9 cellular contexts compared by ENCODE assay signal in genomic region chr5:87069974-87070608, GRCh38.
DNase-seq lines count a peak whose midpoint lies in the region; ATAC-seq, FAIRE-seq and TF ChIP-seq lines count a peak whose summit lies in the region.
"Had no signal": no experiment of that assay in that cellular context is flagged by ENCODE, and none has a peak within 500 bp of the region (broad histone marks: within the 10 kb centered on the region; RNA-seq: fewer than 3 reads in every experiment).

No MANE protein-coding gene starts in this region.

- H3K4me3 ChIP-seq in BE2C (ENCODE audit: low read depth, low read length) (no peak overlapping the region), astrocyte (ENCODE audit: insufficient read depth, low read depth, low read length) (no peak overlapping the region), uterus (no peak overlapping the region), stomach (no peak overlapping the region)
- H3K4me3 ChIP-seq: upper lobe of left lung had no signal

- no peaks in the 10 kb centered on the region for H3K27me3 ChIP-seq in BE2C
- no peaks in the 10 kb centered on the region for H3K27me3 ChIP-seq in astrocyte (ENCODE audit: insufficient read depth, low read length)
- H3K27me3 ChIP-seq in uterus: no peaks in the 10 kb centered on the region
- no peaks in the 10 kb centered on the region for H3K27me3 ChIP-seq in stomach
- H3K27me3 ChIP-seq: upper lobe of left lung had no signal

- H3K4me1 Mint-ChIP-seq in astrocyte (ENCODE audit: low read depth, unreplicated experiment): no peaks in the 10 kb centered on the region

- no peak for TF ChIP-seq EP300 in stomach (IDR thresholded peaks at IDR 0.05)

- no peak for FAIRE-seq in astrocyte (lab: Jason Lieb, UNC)

- H3K36me3 Mint-ChIP-seq in astrocyte (ENCODE audit: low read depth, unreplicated experiment): no peaks in the 10 kb centered on the region

- H3K9me3 Mint-ChIP-seq in astrocyte (ENCODE audit: unreplicated experiment): no peaks in the 10 kb centered on the region

- TF ChIP-seq CTCF in BE2C (IDR thresholded peaks at IDR 0.05; ENCODE audit: low read depth, low read length) (peak; percentile 17), astrocyte (IDR thresholded peaks at IDR 0.05; ENCODE audit: insufficient read depth, low read depth, low read length) (peak; percentile 47), uterus (IDR thresholded peaks at IDR 0.05) (no peak), stomach (IDR thresholded peaks at IDR 0.05) (no peak)

- H4K20me1 ChIP-seq in astrocyte (ENCODE audit: insufficient read depth, low read length): no peaks in the 10 kb centered on the region

- no peak overlapping the region for H3K27ac Mint-ChIP-seq in astrocyte (ENCODE audit: unreplicated experiment)

- DNase-seq in BE2C (no peak), HuH-7 (ENCODE audit: low spot score) (peak; percentile 5), astrocyte (ENCODE audit: low read depth) (peak; percentile 51), left kidney (ENCODE audit: low read depth, low spot score) (peak; percentile 27), uterus (no peak), stomach (no peak)
- DNase-seq in stimulated activated naive CD4-positive, alpha-beta T cell (lab: John Stamatoyannopoulos, UW): no peak
- DNase-seq: upper lobe of left lung had no signal

- H3K36me3 ChIP-seq in BE2C (no peaks in the 10 kb centered on the region), astrocyte (ENCODE audit: insufficient read depth, low read length) (no peaks in the 10 kb centered on the region), uterus (no peaks in the 10 kb centered on the region), stomach (no peaks in the 10 kb centered on the region)
- H3K36me3 ChIP-seq: upper lobe of left lung had no signal

- H3K9ac ChIP-seq in astrocyte (ENCODE audit: low read length): no peak overlapping the region

- WGBS in stomach, 5 donors: 35 to 43% (median 37%) methylated on average over 3 of the region's 3 CpGs

- intact Hi-C loops in uterus (cut with DNase I; ENCODE audit: low total_unique reads): no loop called here
- intact Hi-C loops in stomach (cut with DNase I; ENCODE audit: low total_unique reads): no loop called here

- H3K79me2 ChIP-seq in astrocyte (ENCODE audit: insufficient read depth, low read length): no peaks in the 10 kb centered on the region

- H2AFZ ChIP-seq in astrocyte (ENCODE audit: low read depth, low read length): no peak overlapping the region

- TF ChIP-seq POLR2A in uterus (IDR thresholded peaks at IDR 0.05) (no peak), stomach (IDR thresholded peaks at IDR 0.05) (no peak)

- ATAC-seq in GM18909 (IDR thresholded peaks at IDR 0.05; ENCODE audit: poor library complexity, unreplicated experiment): peak; percentile 60

- H3K27ac ChIP-seq in astrocyte (ENCODE audit: low read depth, low read length): no peak overlapping the region
- no peak overlapping the region for H3K27ac ChIP-seq in uterus
- H3K27ac ChIP-seq in stomach: no peak overlapping the region
- H3K27ac ChIP-seq: upper lobe of left lung had no signal

- H3K4me2 ChIP-seq in astrocyte (ENCODE audit: low read length): no peak overlapping the region

- H3K9me3 ChIP-seq in BE2C: no peaks in the 10 kb centered on the region
- H3K9me3 ChIP-seq in astrocyte (ENCODE audit: insufficient read depth, low read depth, low read length): no peaks in the 10 kb centered on the region
- H3K9me3 ChIP-seq in uterus: no peaks in the 10 kb centered on the region
- no peaks in the 10 kb centered on the region for H3K9me3 ChIP-seq in stomach
- H3K9me3 ChIP-seq: upper lobe of left lung had no signal

- no peaks in the 10 kb centered on the region for H3K27me3 Mint-ChIP-seq in astrocyte (ENCODE audit: low read depth, unreplicated experiment)

- H3K4me3 Mint-ChIP-seq in astrocyte (ENCODE audit: unreplicated experiment): no peak overlapping the region

- H3K4me1 ChIP-seq in BE2C: no peaks in the 10 kb centered on the region
- no peaks in the 10 kb centered on the region for H3K4me1 ChIP-seq in astrocyte (ENCODE audit: insufficient read depth, low read length)
- H3K4me1 ChIP-seq in uterus: no peaks in the 10 kb centered on the region
- no peaks in the 10 kb centered on the region for H3K4me1 ChIP-seq in stomach
- H3K4me1 ChIP-seq: upper lobe of left lung had no signal

Comparison
In these comparisons a context has a peak if more than half of its experiments do, and no peak if none do; other contexts are left out.
1. DNase-seq: peak in HuH-7 (single experiment), astrocyte (single experiment) and left kidney (single experiment); none in BE2C (single experiment), stimulated activated naive CD4-positive, alpha-beta T cell (0 of 6), uterus (0 of 2) and stomach (single experiment).
2. CTCF ChIP-seq: peak in BE2C (single experiment) and astrocyte (single experiment); none in uterus (0 of 4) and stomach (0 of 7).